8 cellular contexts compared by ENCODE assay signal in the genomic region with DNA sequence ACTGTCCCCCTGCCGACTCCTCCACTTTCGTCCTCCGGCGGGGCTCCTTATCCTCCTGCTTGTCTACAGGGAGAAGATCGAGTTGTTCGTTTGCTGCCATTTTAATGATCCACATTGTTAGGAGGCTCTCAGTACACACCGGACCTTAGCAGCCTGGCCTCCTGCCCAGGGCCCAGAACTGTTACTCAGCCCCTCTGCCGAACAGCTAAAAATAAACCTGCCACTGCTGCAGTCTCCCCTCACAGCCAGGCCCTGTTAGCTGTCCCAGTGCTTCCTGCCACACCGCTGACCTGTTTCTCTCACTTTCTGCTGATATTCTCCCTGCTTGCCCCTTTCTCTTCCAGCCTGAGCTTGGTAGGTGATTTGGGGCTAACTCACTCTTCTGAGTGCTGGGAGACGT. TPM values are rescaled to one million over a fixed set of nuclear protein-coding genes. Genes with fewer than 3 reads are reported as not detected.
A peak's percentile ranks its signal among the peaks of the same experiment; 100 is the strongest.
DNase-seq lines count a peak whose midpoint lies in the region; ATAC-seq, FAIRE-seq and TF ChIP-seq lines count a peak whose summit lies in the region.

No MANE protein-coding gene starts in this region.

- TF ChIP-seq POLR2A in GM12892 (IDR thresholded peaks at IDR 0.05; ENCODE audit: low read depth, low read length) = no peak

- H3K4me2 ChIP-seq in skeletal muscle satellite cell (ENCODE audit: low read length) = peak overlapping the region; percentile 74

- FAIRE-seq in GM12892 (lab: Jason Lieb, UNC) = no peak

- H3K9me3 ChIP-seq in right cardiac atrium (ENCODE audit: control insufficient read depth, low read length) (no peaks in the 10 kb centered on the region), skeletal muscle satellite cell (replicated peaks; ENCODE audit: low read length) (no peaks in the 10 kb centered on the region)

- DNase-seq in H4 (ENCODE audit: low spot score) (peak; percentile 25), astrocyte of the hippocampus (ENCODE audit: low read depth, low spot score) (peak; percentile 90), right cardiac atrium (peak; percentile 83 to 93 (median 92)), KG1 (lab: John Stamatoyannopoulos, UW) (no peak), GM12892 (ENCODE audit: insufficient read length) (no peak)

- intact Hi-C loops in right cardiac atrium (cut with DNase I) = no loop called here

- peaks cover 72% of the 10 kb centered on the region for H3K4me1 ChIP-seq in right cardiac atrium (ENCODE audit: control insufficient read depth, insufficient read depth, low read length)
- H3K4me1 ChIP-seq in skeletal muscle satellite cell (ENCODE audit: control insufficient read depth, insufficient read depth, low read length) = peaks cover 47% of the 10 kb centered on the region

- WGBS in right cardiac atrium = 16% methylated on average over 10 of the region's 10 CpGs

- ATAC-seq in right cardiac atrium (peak; percentile 82 to 83), HG03521 (IDR thresholded peaks at IDR 0.05; ENCODE audit: unreplicated experiment) (no peak), HG02884 (IDR thresholded peaks at IDR 0.05; ENCODE audit: unreplicated experiment) (no peak)

- peak overlapping the region; percentile 68 for H3K9ac ChIP-seq in skeletal muscle satellite cell (ENCODE audit: low read depth, low read length)

- H3K4me3 ChIP-seq in right cardiac atrium (ENCODE audit: low read length) (no peak overlapping the region), skeletal muscle satellite cell (ENCODE audit: low read length) (peak overlapping the region; percentile 50)

- no peaks in the 10 kb centered on the region for H3K27me3 ChIP-seq in right cardiac atrium (ENCODE audit: control insufficient read depth, insufficient read depth)
- no peaks in the 10 kb centered on the region for H3K27me3 ChIP-seq in skeletal muscle satellite cell (ENCODE audit: control insufficient read depth, insufficient read depth, low read length)

- H3K36me3 ChIP-seq in skeletal muscle satellite cell (ENCODE audit: insufficient read depth, low read length) = peaks cover 10% of the 10 kb centered on the region

- H3K27ac ChIP-seq in right cardiac atrium (ENCODE audit: low read length) = peak overlapping the region; percentile 100

RNA-seq across cellular contexts. Expression of gene MAPKAPK2, which starts 8.3 kb away (rescaled TPM):
- 11.8 and 12.7 TPM in 2 replicates for total RNA-seq in H4 (2014; rRNA removed; shearing (Covaris generic))
- total RNA-seq in right cardiac atrium = 100 to 1,000 TPM; 192 to 221 (median 216) TPM
- polyA plus RNA-seq in right cardiac atrium = 129 TPM
- 20.8 and 29.5 TPM in 2 replicates for total RNA-seq in skeletal muscle satellite cell (2012; rRNA removed)
- 37.5 TPM for polyA plus RNA-seq in GM12892 (2012; ENCODE audit: missing spikeins)

RNA-seq across cellular contexts. Expression of gene DYRK3, which starts 57.7 kb away (rescaled TPM):
- total RNA-seq in H4 (2014; rRNA removed; shearing (Covaris generic)) = 13.4 and 19.6 TPM in 2 replicates
- total RNA-seq in right cardiac atrium = 10 to 100 TPM; 15.7 to 29.8 (median 23.4) TPM
- 17.0 TPM for polyA plus RNA-seq in right cardiac atrium
- total RNA-seq in skeletal muscle satellite cell (2012; rRNA removed) = 21.6 and 38.0 TPM in 2 replicates
- polyA plus RNA-seq in GM12892 (2012; ENCODE audit: missing spikeins) = 6.0 TPM

Comparison
In these comparisons a context has a peak if more than half of its experiments do, and no peak if none do; other contexts are left out.
1. DNase-seq: peak in H4 (single experiment), astrocyte of the hippocampus (single experiment) and right cardiac atrium (3 of 3); none in KG1 (single experiment) and GM12892 (single experiment).
2. ATAC-seq: peak in right cardiac atrium (2 of 2); none in HG03521 (single experiment) and HG02884 (single experiment).
3. RNA of gene MAPKAPK2, which starts 8.3 kb away (total RNA-seq): 192 to 221 TPM in right cardiac atrium; 11.8 to 12.7 TPM in H4; every median in the first group is over 10 times any median in the second.